ENCODE assay signal across 8 cellular contexts in genomic region chr7:130922206-130923112, GRCh38.
A peak's percentile ranks its signal among the peaks of the same experiment; 100 is the strongest.
DNase-seq lines count a peak whose midpoint lies in the region; ATAC-seq and TF ChIP-seq lines count a peak whose summit lies in the region.

No MANE protein-coding gene starts in this region.

- POLR2A ChIA-PET in Caco-2 (lab: Charles Lee): interaction anchor here (1.8 to 2.0 kb wide), 2 partner anchors 9 to 10 kb away, joined by 7 to 8 read pairs; no protein-coding TSS in a partner anchor

- H3K4me3 ChIP-seq in Caco-2 (ENCODE audit: low read depth, low read length) (no peak overlapping the region), endocrine pancreas (ENCODE audit: control insufficient read depth, insufficient read depth, low read length) (peak overlapping the region; percentile 56), prostate gland (no peak overlapping the region)

- peaks cover 30% of the 10 kb centered on the region for H3K4me1 Mint-ChIP-seq in Caco-2 (ENCODE audit: low read depth, unreplicated experiment)

- no peak for TF ChIP-seq CTCF in Caco-2 (IDR thresholded peaks at IDR 0.05; ENCODE audit: insufficient read depth in 1 of 2, low read depth in 1 of 2, low read length in 1 of 2, severe bottlenecking in 1 of 2, unreplicated experiment in 1 of 2)
- no peak for TF ChIP-seq CTCF in prostate gland (IDR thresholded peaks at IDR 0.05)

- WGBS in prostate gland: 56% methylated on average over 4 of the region's 4 CpGs

- H3K27me3 ChIP-seq in Caco-2 (replicated peaks; ENCODE audit: control insufficient read depth, insufficient read depth, low read length): no peaks in the 10 kb centered on the region
- H3K27me3 ChIP-seq in endocrine pancreas (ENCODE audit: control insufficient read depth, insufficient read depth, low read length): no peaks in the 10 kb centered on the region
- no peaks in the 10 kb centered on the region for H3K27me3 ChIP-seq in prostate gland (replicated peaks; ENCODE audit: insufficient read depth)

- H3K9ac ChIP-seq in endocrine pancreas (ENCODE audit: control insufficient read depth, insufficient read depth, low read length): peak overlapping the region; percentile 25

- H3K4me3 Mint-ChIP-seq in Caco-2 (ENCODE audit: unreplicated experiment): peak overlapping the region; percentile 67

- H3K36me3 ChIP-seq in Caco-2 (ENCODE audit: control insufficient read depth, insufficient read depth, low read length) (no peaks in the 10 kb centered on the region), endocrine pancreas (ENCODE audit: control insufficient read depth, insufficient read depth, low read length) (no peaks in the 10 kb centered on the region), prostate gland (no peaks in the 10 kb centered on the region)

- H3K36me3 Mint-ChIP-seq in Caco-2 (ENCODE audit: insufficient read depth, unreplicated experiment): no peaks in the 10 kb centered on the region

- no TSS peak for BruUV-seq in Caco-2 (replicated peaks; lab: Mats Ljungman, UMichigan)

- H3K9me3 Mint-ChIP-seq in Caco-2 (ENCODE audit: unreplicated experiment): no peaks in the 10 kb centered on the region

- H3K27ac Mint-ChIP-seq in Caco-2 (ENCODE audit: unreplicated experiment): peak overlapping the region; percentile 98

- no peak for ATAC-seq in HG02678 (IDR thresholded peaks at IDR 0.05; ENCODE audit: unreplicated experiment)

- H3K27ac ChIP-seq in prostate gland: peak overlapping the region; percentile 78 to 81

- TF ChIP-seq POLR2A in prostate gland (IDR thresholded peaks at IDR 0.05): no peak

- CTCF ChIA-PET in Caco-2 (lab: Charles Lee): interaction anchor here (1.3 to 2.7 kb wide), 2 partner anchors 23 to 26 kb away, joined by 6 to 12 read pairs; no protein-coding TSS in a partner anchor

- DNase-seq in Caco-2 (peak; percentile 64 to 74), MV-4-11 (lab: John Stamatoyannopoulos, UW) (peak; percentile 14), prostate gland (ENCODE audit: low spot score) (no peak), NCI-H2081 (lab: John Stamatoyannopoulos, UW) (no peak), iPS-NIHi11 (ENCODE audit: low spot score) (no peak), middle frontal gyrus (ENCODE audit: extremely low spot score, low spot score) (no peak)

- intact Hi-C loops in Caco-2 (cut with micrococcal nuclease; ENCODE audit: unreplicated experiment): loop anchor here (1.0 to 2.0 kb wide), 3 partner anchors 9 to 23 kb away; no protein-coding TSS in a partner anchor
- intact Hi-C loops in prostate gland (cut with DNase I): no loop called here

- no peaks in the 10 kb centered on the region for H3K9me3 ChIP-seq in Caco-2
- H3K9me3 ChIP-seq in endocrine pancreas (ENCODE audit: control insufficient read depth, low read length): no peaks in the 10 kb centered on the region
- H3K9me3 ChIP-seq in prostate gland: no peaks in the 10 kb centered on the region

- peaks cover 68% of the 10 kb centered on the region for H3K4me1 ChIP-seq in Caco-2
- peaks cover 33% of the 10 kb centered on the region for H3K4me1 ChIP-seq in endocrine pancreas (ENCODE audit: control insufficient read depth, insufficient read depth, low read length)
- H3K4me1 ChIP-seq in prostate gland (replicated peaks): peaks cover 25% of the 10 kb centered on the region

- H3K27me3 Mint-ChIP-seq in Caco-2 (ENCODE audit: insufficient read depth, unreplicated experiment): no peaks in the 10 kb centered on the region

Comparison
In these comparisons a context has a peak if more than half of its experiments do, and no peak if none do; other contexts are left out.
1. DNase-seq: peak in Caco-2 (2 of 2) and MV-4-11 (single experiment); none in prostate gland (single experiment), NCI-H2081 (0 of 2), iPS-NIHi11 (single experiment) and middle frontal gyrus (single experiment).